Comparison of ENCODE assay signal across 8 cellular contexts in the genomic region with DNA sequence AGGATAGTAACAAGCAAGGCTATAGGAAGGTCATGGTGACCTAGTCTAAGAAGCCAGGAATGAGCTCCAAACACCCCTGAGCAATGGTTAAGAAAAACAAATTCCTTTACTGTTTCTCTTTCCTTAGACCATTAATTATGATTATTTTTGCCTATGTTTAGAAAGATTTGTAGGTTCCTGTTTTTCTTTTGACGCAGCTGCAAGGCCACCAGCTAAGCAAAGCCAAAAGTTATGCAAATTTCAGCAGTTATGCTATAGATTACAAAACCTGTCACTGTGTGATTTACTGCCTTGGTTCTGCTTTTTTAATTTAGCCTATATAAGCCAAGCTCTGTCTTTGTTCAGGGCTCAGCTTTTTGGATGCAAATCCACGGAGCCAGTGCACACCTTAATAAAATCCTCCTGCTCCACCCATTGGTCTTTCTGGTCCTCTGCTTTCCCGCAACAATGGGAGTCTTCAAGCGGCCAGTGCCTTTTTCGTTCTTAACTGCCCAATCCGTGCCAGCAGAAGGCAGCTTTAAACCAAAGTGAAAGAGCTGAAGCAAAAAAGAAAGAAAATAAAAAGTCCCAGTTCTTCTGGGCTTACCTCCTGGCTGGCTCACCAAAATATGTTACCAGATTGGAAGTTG. TPM values are rescaled to one million over a fixed set of nuclear protein-coding genes. Genes with fewer than 3 reads are reported as not detected.
DNase-seq lines count a peak whose midpoint lies in the region; ATAC-seq, FAIRE-seq and TF ChIP-seq lines count a peak whose summit lies in the region.

No MANE protein-coding gene starts in this region.

- H3K4me1 ChIP-seq in Panc1 (ENCODE audit: control insufficient read depth, insufficient read depth, low read length) (peaks cover 15% of the 10 kb centered on the region), duodenal mucosa (ENCODE audit: control insufficient read depth in 1 of 2, insufficient read depth in 2 of 2, low read length in 2 of 2) (peaks cover 24 to 26% of the 10 kb centered on the region in 2 donors), rectal smooth muscle tissue (ENCODE audit: control insufficient read depth, insufficient read depth, low read length) (peaks cover 8% of the 10 kb centered on the region)

- H3K27me3 ChIP-seq in Panc1 (ENCODE audit: control insufficient read depth, insufficient read depth, low read length) (no peaks in the 10 kb centered on the region), duodenal mucosa (ENCODE audit: control insufficient read depth in 1 of 2, insufficient read depth in 2 of 2, low read length in 2 of 2) (no peaks in the 10 kb centered on the region), rectal smooth muscle tissue (ENCODE audit: control insufficient read depth, insufficient read depth, low read length) (no peaks in the 10 kb centered on the region)

- CTCF ChIA-PET in Panc1 (lab: Charles Lee) = no interaction called here

- H3K9ac ChIP-seq in duodenal mucosa (ENCODE audit: low read depth in 1 of 2, low read length in 2 of 2) (peak overlapping the region in 1 of 2 donors; percentile 23), rectal smooth muscle tissue (ENCODE audit: low read length) (no peak overlapping the region)

- in situ Hi-C loops in Panc1 (cut with HindIII; ENCODE audit: low pct_unique_long_range_greater_than_20kb, low sequenced_read_pairs) = no loop called here

- peak overlapping the region; percentile 87 for H3K27ac ChIP-seq in Panc1 (ENCODE audit: low read length)
- H3K27ac ChIP-seq in duodenal mucosa (ENCODE audit: low read depth, low read length) = peak overlapping the region; percentile 53
- peak overlapping the region; percentile 88 for H3K27ac ChIP-seq in rectal smooth muscle tissue (ENCODE audit: low read depth, low read length)

- peak overlapping the region; percentile 60 to 90 for H3K4me3 ChIP-seq in Panc1 (ENCODE audit: low read depth in 2 of 2, low read length in 2 of 2)
- peak overlapping the region; percentile 77 to 86 for H3K4me3 ChIP-seq in duodenal mucosa (ENCODE audit: low read depth in 1 of 2, low read length in 2 of 2)
- H3K4me3 ChIP-seq in rectal smooth muscle tissue (ENCODE audit: low read length) = peak overlapping the region; percentile 35

- POLR2A ChIA-PET in Panc1 (lab: Charles Lee) = interaction anchor here (0.6 kb wide), 1 partner anchor 331 kb away, joined by 3 read pairs; no protein-coding TSS in a partner anchor

- ATAC-seq in GM18511 (IDR thresholded peaks at IDR 0.05; ENCODE audit: unreplicated experiment) (peak; percentile 30), HG02970 (IDR thresholded peaks at IDR 0.05; ENCODE audit: low FRiP score, unreplicated experiment) (peak; percentile 25), Panc1 (no peak)

- intact Hi-C loops in Panc1 (cut with micrococcal nuclease; ENCODE audit: unreplicated experiment) = loop anchor here (5.0 kb wide), 1 partner anchor 355 kb away; no protein-coding TSS in a partner anchor

- DNase-seq in Panc1 (ENCODE audit: low read depth, low spot score) (peak; percentile 18), 8988T (no peak), COR-L47 (lab: John Stamatoyannopoulos, UW) (no peak)

- no peaks in the 10 kb centered on the region for H3K9me3 ChIP-seq in Panc1 (ENCODE audit: control insufficient read depth, insufficient read depth, low read depth, low read length)
- no peaks in the 10 kb centered on the region for H3K9me3 ChIP-seq in duodenal mucosa (ENCODE audit: control insufficient read depth in 1 of 2, low read length in 2 of 2)

- BruUV-seq in Panc1 (replicated peaks; lab: Mats Ljungman, UMichigan) = TSS peak; percentile 90

- no peaks in the 10 kb centered on the region; the same call in 1 of the 2 replicates for H3K36me3 ChIP-seq in Panc1 (ENCODE audit: control insufficient read depth, insufficient read depth, low read length)
- no peaks in the 10 kb centered on the region for H3K36me3 ChIP-seq in duodenal mucosa (ENCODE audit: control insufficient read depth in 1 of 2, insufficient read depth in 2 of 2, low read length in 2 of 2)
- H3K36me3 ChIP-seq in rectal smooth muscle tissue (ENCODE audit: control insufficient read depth, insufficient read depth, low read length) = no peaks in the 10 kb centered on the region

- no peak for TF ChIP-seq CTCF in Panc1 (IDR thresholded peaks at IDR 0.05)

- FAIRE-seq in A204.1 (lab: Jason Lieb, UNC) = peak; percentile 89

RNA-seq across cellular contexts. Expression of a gene that starts 1.4 kb away (rescaled TPM):
- 9.5 TPM for total RNA-seq in Panc1 (2021; ENCODE audit: unreplicated experiment)
- 2.4 TPM for polyA plus RNA-seq in Panc1 (2012; ENCODE audit: insufficient read length)
